In genomic region chr1:56566994-56567393, GRCh38 we compare ENCODE assay signal across 3 cellular contexts.
TF ChIP-seq lines count a peak whose summit lies in the region.

No MANE protein-coding gene starts in this region.

TF ChIP-seq in GM23338, 12 proteins besides CTCF, POLR2A, EP300 and RAD21:
- TF ChIP-seq POLR2AphosphoS5 (IDR thresholded peaks at IDR 0.05; ENCODE audit: low read depth) = no peak
- no peak for TF ChIP-seq EZH2phosphoT487 (IDR thresholded peaks at IDR 0.05; ENCODE audit: unreplicated experiment)
- no peak for TF ChIP-seq ZNF331 (CRISPR knock-in tag; IDR thresholded peaks at IDR 0.05; ENCODE audit: low read depth)
- TF ChIP-seq CREB1 (CRISPR knock-in tag; IDR thresholded peaks at IDR 0.05; ENCODE audit: low read depth) = peak; percentile 50; the same call in 1 of the 2 replicates
- TF ChIP-seq STAT1 (IDR thresholded peaks at IDR 0.05; ENCODE audit: unreplicated experiment) = no peak
- TF ChIP-seq JUNB (IDR thresholded peaks at IDR 0.05; ENCODE audit: unreplicated experiment) = no peak

TF ChIP-seq in WTC11, 78 proteins besides CTCF, POLR2A, EP300 and RAD21:
- TF ChIP-seq MXD4 (CRISPR knock-in tag; IDR thresholded peaks at IDR 0.05; ENCODE audit: borderline replicate concordance) = no peak
- no peak for TF ChIP-seq SOX15 (CRISPR knock-in tag; IDR thresholded peaks at IDR 0.05)
- TF ChIP-seq SP1 (CRISPR knock-in tag; conservative IDR thresholded peaks at IDR 0.05) = no peak
- TF ChIP-seq ZMAT4 (CRISPR knock-in tag; IDR thresholded peaks at IDR 0.05) = no peak
- TF ChIP-seq FOXJ3 (CRISPR knock-in tag; IDR thresholded peaks at IDR 0.05; ENCODE audit: borderline replicate concordance) = no peak
- no peak for TF ChIP-seq HMGXB4 (CRISPR knock-in tag; IDR thresholded peaks at IDR 0.05)
- TF ChIP-seq, protein P1, sequence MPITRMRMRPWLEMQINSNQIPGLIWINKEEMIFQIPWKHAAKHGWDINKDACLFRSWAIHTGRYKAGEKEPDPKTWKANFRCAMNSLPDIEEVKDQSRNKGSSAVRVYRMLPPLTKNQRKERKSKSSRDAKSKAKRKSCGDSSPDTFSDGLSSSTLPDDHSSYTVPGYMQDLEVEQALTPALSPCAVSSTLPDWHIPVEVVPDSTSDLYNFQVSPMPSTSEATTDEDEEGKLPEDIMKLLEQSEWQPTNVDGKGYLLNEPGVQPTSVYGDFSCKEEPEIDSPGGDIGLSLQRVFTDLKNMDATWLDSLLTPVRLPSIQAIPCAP (CRISPR knock-in tag; IDR thresholded peaks at IDR 0.05) = no peak
- no peak for TF ChIP-seq ZNF263 (CRISPR knock-in tag; IDR thresholded peaks at IDR 0.05; ENCODE audit: low read depth)
- TF ChIP-seq CREB1 (CRISPR knock-in tag; IDR thresholded peaks at IDR 0.05) = no peak
- no peak for TF ChIP-seq ZNF138 (CRISPR knock-in tag; conservative IDR thresholded peaks at IDR 0.05)
- no peak for TF ChIP-seq ZNF512 (CRISPR knock-in tag; IDR thresholded peaks at IDR 0.05; ENCODE audit: borderline replicate concordance)
- TF ChIP-seq TP53 (CRISPR knock-in tag; IDR thresholded peaks at IDR 0.05) = no peak
- no peak for TF ChIP-seq USF2 (CRISPR knock-in tag; IDR thresholded peaks at IDR 0.05)
- TF ChIP-seq, protein P2, sequence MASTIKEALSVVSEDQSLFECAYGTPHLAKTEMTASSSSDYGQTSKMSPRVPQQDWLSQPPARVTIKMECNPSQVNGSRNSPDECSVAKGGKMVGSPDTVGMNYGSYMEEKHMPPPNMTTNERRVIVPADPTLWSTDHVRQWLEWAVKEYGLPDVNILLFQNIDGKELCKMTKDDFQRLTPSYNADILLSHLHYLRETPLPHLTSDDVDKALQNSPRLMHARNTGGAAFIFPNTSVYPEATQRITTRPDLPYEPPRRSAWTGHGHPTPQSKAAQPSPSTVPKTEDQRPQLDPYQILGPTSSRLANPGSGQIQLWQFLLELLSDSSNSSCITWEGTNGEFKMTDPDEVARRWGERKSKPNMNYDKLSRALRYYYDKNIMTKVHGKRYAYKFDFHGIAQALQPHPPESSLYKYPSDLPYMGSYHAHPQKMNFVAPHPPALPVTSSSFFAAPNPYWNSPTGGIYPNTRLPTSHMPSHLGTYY (CRISPR knock-in tag; IDR thresholded peaks at IDR 0.05) = no peak
- TF ChIP-seq, protein P3, sequence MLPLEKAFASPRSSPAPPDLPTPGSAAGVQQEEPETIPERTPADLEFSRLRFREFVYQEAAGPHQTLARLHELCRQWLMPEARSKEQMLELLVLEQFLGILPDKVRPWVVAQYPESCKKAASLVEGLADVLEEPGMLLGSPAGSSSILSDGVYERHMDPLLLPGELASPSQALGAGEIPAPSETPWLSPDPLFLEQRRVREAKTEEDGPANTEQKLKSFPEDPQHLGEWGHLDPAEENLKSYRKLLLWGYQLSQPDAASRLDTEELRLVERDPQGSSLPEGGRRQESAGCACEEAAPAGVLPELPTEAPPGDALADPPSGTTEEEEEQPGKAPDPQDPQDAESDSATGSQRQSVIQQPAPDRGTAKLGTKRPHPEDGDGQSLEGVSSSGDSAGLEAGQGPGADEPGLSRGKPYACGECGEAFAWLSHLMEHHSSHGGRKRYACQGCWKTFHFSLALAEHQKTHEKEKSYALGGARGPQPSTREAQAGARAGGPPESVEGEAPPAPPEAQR (CRISPR knock-in tag; IDR thresholded peaks at IDR 0.05) = no peak
- TF ChIP-seq, protein P4, sequence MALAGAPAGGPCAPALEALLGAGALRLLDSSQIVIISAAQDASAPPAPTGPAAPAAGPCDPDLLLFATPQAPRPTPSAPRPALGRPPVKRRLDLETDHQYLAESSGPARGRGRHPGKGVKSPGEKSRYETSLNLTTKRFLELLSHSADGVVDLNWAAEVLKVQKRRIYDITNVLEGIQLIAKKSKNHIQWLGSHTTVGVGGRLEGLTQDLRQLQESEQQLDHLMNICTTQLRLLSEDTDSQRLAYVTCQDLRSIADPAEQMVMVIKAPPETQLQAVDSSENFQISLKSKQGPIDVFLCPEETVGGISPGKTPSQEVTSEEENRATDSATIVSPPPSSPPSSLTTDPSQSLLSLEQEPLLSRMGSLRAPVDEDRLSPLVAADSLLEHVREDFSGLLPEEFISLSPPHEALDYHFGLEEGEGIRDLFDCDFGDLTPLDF (CRISPR knock-in tag; IDR thresholded peaks at IDR 0.05) = no peak
TF ChIP-seq in WTC11: peak in this region for 0.

TF ChIP-seq in H1, 55 proteins besides CTCF, POLR2A, EP300 and RAD21:
- TF ChIP-seq SIRT6 (IDR thresholded peaks at IDR 0.05; ENCODE audit: low read length) = no peak
- no peak for TF ChIP-seq ZNF274 (IDR thresholded peaks at IDR 0.05; ENCODE audit: borderline replicate concordance, extremely low read depth, low read length)
- 0 out of 2 replicates have a peak, but pooled peaks have one; percentile 39 for TF ChIP-seq CREB1 (IDR thresholded peaks at IDR 0.05)
TF ChIP-seq in H1: peak in this region for 1.
